31 cellular contexts compared by ENCODE assay signal in genomic region chr14:47270715-47271114, GRCh38.
"Had no signal": no experiment of that assay in that cellular context is flagged by ENCODE, and none has a peak within 500 bp of the region (broad histone marks: within the 10 kb centered on the region; RNA-seq: fewer than 3 reads in every experiment).

No MANE protein-coding gene starts in this region.

- H3K36me3 ChIP-seq: adrenal gland, gastroesophageal sphincter, sigmoid colon, vagina had no signal

- H3K4me3 ChIP-seq: adrenal gland, psoas muscle, vagina had no signal

- H3K27me3 ChIP-seq: adrenal gland, gastroesophageal sphincter, sigmoid colon, vagina had no signal

- H3K27me3 Mint-ChIP-seq: activated CD4-positive, alpha-beta memory T cell treated with anti-CD3 and anti-CD28 coated beads, Interleukin-2, amount 10 ng/mL, durations not matched to agents 7 days and 5 days; activated CD4-positive, alpha-beta T cell treated with anti-CD3 and anti-CD28 coated beads, Interleukin-2, amount 10 ng/mL, durations not matched to agents 24 days and 14 days; activated naive CD8-positive, alpha-beta T cell; brain; effector memory CD8-positive, alpha-beta T cell; naive B cell; stimulated activated naive CD8-positive, alpha-beta T cell treated with anti-CD3 and anti-CD28 coated beads, Interleukin-15, Interleukin-2, amounts not matched to agents 100 ng/mL and 50 ng/mL, for 24 hours; type B pancreatic cell had no signal

- H3K27ac Mint-ChIP-seq: activated CD4-positive, alpha-beta memory T cell treated with anti-CD3 and anti-CD28 coated beads, Interleukin-2, amount 10 ng/mL, durations not matched to agents 7 days and 5 days; activated CD4-positive, alpha-beta T cell treated with anti-CD3 and anti-CD28 coated beads, Interleukin-2, amount 10 ng/mL, durations not matched to agents 24 days and 14 days; activated naive CD8-positive, alpha-beta T cell; activated T-cell treated with anti-CD3 and anti-CD28 coated beads, Interleukin-2, amount 50 U/mL, for 72 hours; effector memory CD8-positive, alpha-beta T cell; naive B cell; nephron progenitor cell; stimulated activated effector memory CD8-positive, alpha-beta T cell treated with anti-CD3 and anti-CD28 coated beads, Interleukin-12 subunit alpha, Interleukin-12 subunit beta, amount 100 ng/mL, for 72 hours; stimulated activated naive CD8-positive, alpha-beta T cell treated with anti-CD3 and anti-CD28 coated beads, Interleukin-15, Interleukin-2, amounts not matched to agents 100 ng/mL and 50 ng/mL, for 24 hours; type B pancreatic cell had no signal

- H3K9ac ChIP-seq: parathyroid adenoma had no signal

- H3K9me3 ChIP-seq: adrenal gland, gastroesophageal sphincter, psoas muscle, sigmoid colon, vagina had no signal

- H3K9me3 Mint-ChIP-seq: activated CD4-positive, alpha-beta memory T cell treated with anti-CD3 and anti-CD28 coated beads, Interleukin-2, amount 10 ng/mL, durations not matched to agents 7 days and 5 days; activated CD4-positive, alpha-beta T cell treated with anti-CD3 and anti-CD28 coated beads, Interleukin-2, amount 10 ng/mL, durations not matched to agents 24 days and 14 days; nephron progenitor cell; stimulated activated naive CD8-positive, alpha-beta T cell treated with anti-CD3 and anti-CD28 coated beads, Interleukin-15, Interleukin-2, amounts not matched to agents 100 ng/mL and 50 ng/mL, for 24 hours; type B pancreatic cell had no signal

- H3K36me3 Mint-ChIP-seq: activated naive CD8-positive, alpha-beta T cell; brain; naive B cell; stimulated activated effector memory CD8-positive, alpha-beta T cell treated with anti-CD3 and anti-CD28 coated beads, Interleukin-12 subunit alpha, Interleukin-12 subunit beta, amount 100 ng/mL, for 72 hours; type B pancreatic cell had no signal

- H3K4me1 ChIP-seq: adrenal gland, gastroesophageal sphincter, parathyroid adenoma, psoas muscle, sigmoid colon, vagina had no signal

- H3K27ac ChIP-seq: adrenal gland, gastroesophageal sphincter, parathyroid adenoma, psoas muscle, vagina had no signal

- H2AFZ ChIP-seq: parathyroid adenoma had no signal

- H3K4me3 Mint-ChIP-seq: activated CD4-positive, alpha-beta memory T cell treated with anti-CD3 and anti-CD28 coated beads, Interleukin-2, amount 10 ng/mL, durations not matched to agents 7 days and 5 days; activated CD4-positive, alpha-beta T cell treated with anti-CD3 and anti-CD28 coated beads, Interleukin-2, amount 10 ng/mL, durations not matched to agents 24 days and 14 days; activated naive CD8-positive, alpha-beta T cell; activated T-cell treated with anti-CD3 and anti-CD28 coated beads, Interleukin-2, amount 50 U/mL, for 72 hours; effector memory CD8-positive, alpha-beta T cell; naive B cell; nephron progenitor cell; stimulated activated effector memory CD8-positive, alpha-beta T cell treated with anti-CD3 and anti-CD28 coated beads, Interleukin-12 subunit alpha, Interleukin-12 subunit beta, amount 100 ng/mL, for 72 hours; stimulated activated naive CD8-positive, alpha-beta T cell treated with anti-CD3 and anti-CD28 coated beads, Interleukin-15, Interleukin-2, amounts not matched to agents 100 ng/mL and 50 ng/mL, for 24 hours; type B pancreatic cell had no signal

- H3K4me1 Mint-ChIP-seq: activated CD4-positive, alpha-beta memory T cell treated with anti-CD3 and anti-CD28 coated beads, Interleukin-2, amount 10 ng/mL, durations not matched to agents 7 days and 5 days; activated CD4-positive, alpha-beta T cell treated with anti-CD3 and anti-CD28 coated beads, Interleukin-2, amount 10 ng/mL, durations not matched to agents 24 days and 14 days; naive B cell; nephron progenitor cell; stimulated activated effector memory CD8-positive, alpha-beta T cell treated with anti-CD3 and anti-CD28 coated beads, Interleukin-12 subunit alpha, Interleukin-12 subunit beta, amount 100 ng/mL, for 72 hours had no signal

- DNase-seq: activated CD4-positive, alpha-beta memory T cell treated with anti-CD3 and anti-CD28 coated beads, Interleukin-2, amount 10 ng/mL, durations not matched to agents 7 days and 5 days; activated CD4-positive, alpha-beta T cell treated with anti-CD3 and anti-CD28 coated beads, Interleukin-2, amount 10 ng/mL, durations not matched to agents 24 days and 14 days; activated CD4-positive, CD25-positive, alpha-beta regulatory T cell treated with anti-CD3 and anti-CD28 coated beads, Interleukin-2, amount 50 U/mL, for 72 hours; activated CD8-positive, alpha-beta memory T cell treated with anti-CD3 and anti-CD28 coated beads, Interleukin-2, amount 50 U/mL, for 48 hours; activated effector memory CD4-positive, alpha-beta T cell treated with Interleukin-2 at 50 U/mL for 16 hours; activated naive CD4-positive, alpha-beta T cell treated with Interleukin-2 at 50 U/mL for 16 hours; activated T-cell treated with anti-CD3 and anti-CD28 coated beads, Interleukin-2, amount 50 U/mL, for 72 hours; adrenal gland; aorta; cortex of kidney; effector memory CD8-positive, alpha-beta T cell; erythroblast; hippocampal formation; left cardiac atrium; left ventricle myocardium superior; naive B cell; nephron progenitor cell; nucleus accumbens; psoas muscle; sigmoid colon; small intestine; stimulated activated CD4-positive, alpha-beta T cell treated with anti-CD3 and anti-CD28 coated beads, Interleukin-4, amount 100 ng/mL, for 24 hours; T-helper 2 cell had no signal

- H3K79me2 ChIP-seq: parathyroid adenoma had no signal
